9 cellular contexts compared by ENCODE assay signal in genomic region chr7:114924066-114924712, GRCh38. TPM values are rescaled to one million over a fixed set of nuclear protein-coding genes. Genes with fewer than 3 reads are reported as not detected.
DNase-seq lines count a peak whose midpoint lies in the region; ATAC-seq and TF ChIP-seq lines count a peak whose summit lies in the region.
"Had no signal": no experiment of that assay in that cellular context is flagged by ENCODE, and none has a peak within 500 bp of the region (broad histone marks: within the 10 kb centered on the region; RNA-seq: fewer than 3 reads in every experiment).

No MANE protein-coding gene starts in this region.

- H3K9ac ChIP-seq in KMS-11 (peak overlapping the region; percentile 93), stomach smooth muscle (ENCODE audit: low read length in 2 of 2) (peak overlapping the region in 1 of 2 donors; percentile 80)

- peak overlapping the region; percentile 90 for H3K4me2 ChIP-seq in KMS-11

- H3K27ac Mint-ChIP-seq in activated CD4-positive, alpha-beta T cell treated with anti-CD3 and anti-CD28 coated beads for 36 hours: peak overlapping the region; percentile 99

- H2AFZ ChIP-seq in KMS-11 (ENCODE audit: low read depth): peak overlapping the region; percentile 97; the same call in 1 of the 2 replicates

- peaks cover 55% of the 10 kb centered on the region for H3K79me2 ChIP-seq in KMS-11 (ENCODE audit: insufficient read depth, low read depth)

- H3K27me3 ChIP-seq in KMS-11 (ENCODE audit: insufficient read depth, low read depth): no peaks in the 10 kb centered on the region
- H3K27me3 ChIP-seq in stomach smooth muscle (ENCODE audit: control insufficient read depth in 1 of 2, insufficient read depth in 2 of 2, low read length in 2 of 2): no peaks in the 10 kb centered on the region
- H3K27me3 ChIP-seq in WERI-Rb-1 (ENCODE audit: insufficient read depth, low read depth, severe bottlenecking): no peaks in the 10 kb centered on the region

- H3K4me1 ChIP-seq in KMS-11 (ENCODE audit: low read depth, poor library complexity, severe bottlenecking) (peaks cover 53% of the 10 kb centered on the region), stomach smooth muscle (ENCODE audit: control insufficient read depth, insufficient read depth, low read length) (peaks cover 10% of the 10 kb centered on the region)
- H3K4me1 ChIP-seq: BE2C had no signal

- H3K4me3 ChIP-seq in KMS-11 (IDR thresholded peaks at IDR 0.05; ENCODE audit: insufficient read depth, low read depth, low read length): no peak overlapping the region
- H3K4me3 ChIP-seq in stomach smooth muscle (ENCODE audit: low read length in 2 of 2): peak overlapping the region; percentile 81 to 92
- H3K4me3 ChIP-seq in WERI-Rb-1 (ENCODE audit: low read depth, low read length): no peak overlapping the region

- no peaks in the 10 kb centered on the region for H4K20me1 ChIP-seq in KMS-11 (ENCODE audit: insufficient read depth)

- H3K36me3 ChIP-seq in KMS-11 (ENCODE audit: insufficient read depth) (no peaks in the 10 kb centered on the region), stomach smooth muscle (ENCODE audit: control insufficient read depth in 2 of 2, insufficient read depth in 2 of 2, low read length in 2 of 2) (no peaks in the 10 kb centered on the region), WERI-Rb-1 (no peaks in the 10 kb centered on the region)
- H3K36me3 ChIP-seq: BE2C had no signal

- no peaks in the 10 kb centered on the region for H3K27me3 Mint-ChIP-seq in activated CD4-positive, alpha-beta T cell treated with anti-CD3 and anti-CD28 coated beads for 36 hours

- H3K27ac ChIP-seq in KMS-11 (peak overlapping the region; percentile 66), epithelial cell of prostate (peak overlapping the region; percentile 40), stomach smooth muscle (ENCODE audit: low read length) (no peak overlapping the region), WERI-Rb-1 (no peak overlapping the region)

- H3K4me3 Mint-ChIP-seq in activated CD4-positive, alpha-beta T cell treated with anti-CD3 and anti-CD28 coated beads for 36 hours: peak overlapping the region; percentile 89

- H3K9me3 Mint-ChIP-seq in activated CD4-positive, alpha-beta T cell treated with anti-CD3 and anti-CD28 coated beads for 36 hours (ENCODE audit: low read depth): no peaks in the 10 kb centered on the region

- H3K9me3 ChIP-seq in stomach smooth muscle (ENCODE audit: control insufficient read depth in 2 of 2, low read length in 2 of 2) (no peaks in the 10 kb centered on the region), WERI-Rb-1 (ENCODE audit: severe bottlenecking) (no peaks in the 10 kb centered on the region)
- H3K9me3 ChIP-seq: BE2C had no signal

- TF ChIP-seq CTCF in KMS-11 (conservative IDR thresholded peaks at IDR 0.05; ENCODE audit: low read depth, low read length) (no peak), GM13976 (IDR thresholded peaks at IDR 0.05; ENCODE audit: borderline replicate concordance, control extremely low read depth, extremely low read depth, insufficient read depth, missing control alignments) (no peak), WERI-Rb-1 (IDR thresholded peaks at IDR 0.05; ENCODE audit: low read depth, low read length) (no peak)

- POLR2A ChIA-PET in activated CD4-positive, alpha-beta T cell treated with anti-CD3 and anti-CD28 coated beads for 36 hours (lab: Charles Lee): interaction anchor here (1.9 kb wide), 1 partner anchor 34 kb away, joined by 4 read pairs; no protein-coding TSS in a partner anchor

- in situ Hi-C loops in GM13976 (cut with MboI; ENCODE audit: low sequenced_read_pairs, unreplicated experiment): no loop called here

- CTCF ChIA-PET in activated CD4-positive, alpha-beta T cell treated with anti-CD3 and anti-CD28 coated beads for 36 hours (lab: Charles Lee): interaction anchor here (0.9 to 1.7 kb wide), 7 partner anchors 8 to 104 kb away, joined by 3 to 10 read pairs (median 4); no protein-coding TSS in a partner anchor

- no peak for DNase-seq in activated CD4-positive, alpha-beta T cell treated with anti-CD3 and anti-CD28 coated beads for 36 hours
- no peak for DNase-seq in activated CD4-positive, alpha-beta T cell treated with anti-CD3 and anti-CD28 coated beads, Interleukin-2, amount 50 U/mL, for 4 hours
- DNase-seq in epithelial cell of prostate (ENCODE audit: low read depth, low spot score) (no peak), NCI-H774 (lab: John Stamatoyannopoulos, UW) (no peak), GM13976 (ENCODE audit: low spot score) (no peak), WERI-Rb-1 (no peak)
- DNase-seq: BE2C had no signal

- no peak for ATAC-seq in activated CD4-positive, alpha-beta T cell treated with anti-CD3 and anti-CD28 coated beads for 36 hours

- H3K36me3 Mint-ChIP-seq in activated CD4-positive, alpha-beta T cell treated with anti-CD3 and anti-CD28 coated beads for 36 hours (ENCODE audit: low read depth): peaks cover 19% of the 10 kb centered on the region

- intact Hi-C loops in activated CD4-positive, alpha-beta T cell treated with anti-CD3 and anti-CD28 coated beads for 36 hours (cut with DNase I, micrococcal nuclease): loop anchor here (5.0 to 10.0 kb wide), 4 partner anchors 57 to 1941 kb away; partner anchors contain the start of genes TES (in 2 of the 2) and CAPZA2 (in 1 of the 2)

- peaks cover 47% of the 10 kb centered on the region for H3K4me1 Mint-ChIP-seq in activated CD4-positive, alpha-beta T cell treated with anti-CD3 and anti-CD28 coated beads for 36 hours

RNA-seq across cellular contexts. Expression of gene MDFIC, which starts 2.3 kb away (rescaled TPM):
- 100 to 1,000 TPM in 1 of 2 experiments, 10 to 100 TPM in 1; 68.4 to 113 TPM for total RNA-seq in activated CD4-positive, alpha-beta T cell treated with anti-CD3 and anti-CD28 coated beads for 36 hours

Comparison
In these comparisons a context has a peak if more than half of its experiments do, and no peak if none do; other contexts are left out.
1. H3K27ac ChIP-seq: peak in KMS-11 (single experiment) and epithelial cell of prostate (single experiment); none in stomach smooth muscle (single experiment) and WERI-Rb-1 (single experiment).
2. H3K4me3 ChIP-seq: peak in stomach smooth muscle (2 of 2); none in KMS-11 (single experiment) and WERI-Rb-1 (single experiment).